ENCODE assay signal across 8 cellular contexts in the genomic region with DNA sequence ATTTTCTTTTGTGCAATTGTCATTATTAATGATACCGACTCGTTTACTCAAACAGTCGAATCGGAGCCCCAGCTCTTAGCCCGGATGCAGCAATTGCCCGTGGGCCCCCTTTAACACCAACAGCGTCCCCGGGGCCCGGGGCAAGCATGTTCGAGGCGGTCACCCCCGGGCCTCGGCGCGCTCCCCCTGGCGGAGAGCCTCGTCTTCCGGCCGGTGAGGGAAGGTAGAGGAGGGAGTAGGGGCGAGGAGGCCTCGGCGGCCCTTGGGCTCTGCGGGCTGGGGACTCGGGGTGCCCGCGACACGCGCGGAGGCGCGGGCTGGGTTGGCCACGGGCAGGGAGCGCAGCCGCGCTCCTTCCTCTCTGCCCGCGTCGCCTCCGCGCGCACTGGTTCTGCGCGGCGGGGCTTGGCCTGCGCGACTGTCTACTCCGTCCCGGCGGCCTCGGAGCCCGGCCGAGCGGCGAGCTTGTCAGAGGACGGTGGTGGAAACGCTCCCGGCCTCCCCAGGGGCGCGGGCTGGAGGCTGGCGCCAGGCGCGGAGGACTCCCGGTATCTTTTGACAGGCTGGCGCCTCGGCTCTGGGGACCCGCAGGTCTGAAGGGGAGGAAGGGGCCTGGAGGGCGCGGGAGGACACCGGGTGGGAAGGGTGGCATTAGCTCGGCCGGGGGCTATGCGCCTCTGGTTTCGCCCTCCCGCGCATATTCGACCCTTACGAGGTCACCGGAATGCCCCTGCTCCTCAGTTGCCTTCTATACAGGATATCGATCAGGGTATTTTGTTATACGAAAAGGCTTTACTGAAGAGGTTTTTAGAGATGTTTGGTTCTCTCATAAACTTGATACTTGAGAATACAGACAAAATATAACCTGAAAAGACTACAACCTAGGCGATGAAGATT. TPM values are rescaled to one million over a fixed set of nuclear protein-coding genes. Genes with fewer than 3 reads are reported as not detected.
DNase-seq lines count a peak whose midpoint lies in the region; ATAC-seq and TF ChIP-seq lines count a peak whose summit lies in the region.

No MANE protein-coding gene starts in this region.

- peak overlapping the region; percentile 59 to 73 for H3K9ac ChIP-seq in duodenal mucosa (ENCODE audit: low read depth in 1 of 2, low read length in 2 of 2)

- H3K4me1 ChIP-seq in duodenal mucosa (ENCODE audit: control insufficient read depth in 1 of 2, insufficient read depth in 2 of 2, low read length in 2 of 2) (peaks cover 0 to 8% of the 10 kb centered on the region in 2 donors), lung (ENCODE audit: control insufficient read depth in 2 of 2, insufficient read depth in 2 of 2, low read length in 2 of 2) (peaks cover 2 to 12% of the 10 kb centered on the region in 2 donors)

- ATAC-seq in GM18907 (IDR thresholded peaks at IDR 0.05; ENCODE audit: unreplicated experiment) (peak; percentile 83), HG03135 (IDR thresholded peaks at IDR 0.05; ENCODE audit: unreplicated experiment) (peak; percentile 75), lung (ENCODE audit: insufficient read depth, low FRiP score) (peak; percentile 88)

- H3K36me3 ChIP-seq in duodenal mucosa (ENCODE audit: control insufficient read depth in 1 of 2, insufficient read depth in 2 of 2, low read length in 2 of 2) (no peaks in the 10 kb centered on the region), lung (ENCODE audit: control insufficient read depth in 2 of 2, insufficient read depth in 2 of 2, low read length in 2 of 2) (peaks cover 0 to 4% of the 10 kb centered on the region in 2 donors)

- no peaks in the 10 kb centered on the region for H3K9me3 ChIP-seq in duodenal mucosa (ENCODE audit: control insufficient read depth in 1 of 2, low read length in 2 of 2)
- H3K9me3 ChIP-seq in lung (ENCODE audit: control insufficient read depth in 2 of 2, insufficient read depth in 1 of 2, low read length in 1 of 2): no peaks in the 10 kb centered on the region

- peak overlapping the region; percentile 94 for H3K4me3 ChIP-seq in AG10803 (ENCODE audit: low read length)
- peak overlapping the region; percentile 87 for H3K4me3 ChIP-seq in duodenal mucosa (ENCODE audit: low read depth in 1 of 2, low read length in 2 of 2)
- H3K4me3 ChIP-seq in lung: peak overlapping the region; percentile 58

- no peaks in the 10 kb centered on the region for H3K27me3 ChIP-seq in duodenal mucosa (ENCODE audit: control insufficient read depth in 1 of 2, insufficient read depth in 2 of 2, low read length in 2 of 2)
- no peaks in the 10 kb centered on the region for H3K27me3 ChIP-seq in lung (ENCODE audit: control insufficient read depth, insufficient read depth)

- H3K27ac ChIP-seq in duodenal mucosa (ENCODE audit: low read depth, low read length) (peak overlapping the region; percentile 73), lung (ENCODE audit: low read depth in 1 of 2, low read length in 1 of 2) (peak overlapping the region; percentile 82 to 93)

- peak; percentile 78 for DNase-seq in AG10803 (ENCODE audit: low read depth)
- DNase-seq in NCI-H510A (lab: John Stamatoyannopoulos, UW): peak; percentile 37
- peak; percentile 85 to 88 for DNase-seq in activated CD4-positive, alpha-beta T cell treated with anti-CD3 and anti-CD28 coated beads, Interleukin-2, amount 50 U/mL, for 48 hours
- DNase-seq in lung (ENCODE audit: low spot score): peak; percentile 84
- DNase-seq in stimulated activated CD4-positive, alpha-beta T cell treated with anti-CD3 and anti-CD28 coated beads, TNF-alpha, amount 100 ng/mL, for 4 hours (ENCODE audit: low read depth in 3 of 3): peak; percentile 55 to 68 (median 65)

- TF ChIP-seq CTCF in AG10803 (conservative IDR thresholded peaks at IDR 0.05; ENCODE audit: low read length): peak; percentile 56
- peak; percentile 40 for TF ChIP-seq CTCF in lung (IDR thresholded peaks at IDR 0.05; ENCODE audit: control extremely low read depth, extremely low read depth)

- 2% methylated on average over 54 to 81 of the region's 81 CpGs for WGBS in lung, 2 donors

RNA-seq across cellular contexts. Expression of a gene that starts 1.5 kb away (rescaled TPM):
- 10 to 100 TPM; 14.8 to 38.4 TPM for total RNA-seq in lung
- polyA plus RNA-seq in lung: 10 to 100 TPM in 1 of 2 donors, 1 to 10 TPM in 1; 5.5 to 11.5 TPM

RNA-seq across cellular contexts. Expression of a gene that starts 1.6 kb away (rescaled TPM):
- total RNA-seq in lung: 10 to 100 TPM in 1 of 2 donors, 1 to 10 TPM in 1; 4.6 to 13.9 TPM
- 1 to 10 TPM; 1.4 to 4.5 TPM for polyA plus RNA-seq in lung

RNA-seq across cellular contexts. Expression of a gene that starts 26.8 kb away (rescaled TPM):
- 10 to 100 TPM in 1 of 2 donors, 1 to 10 TPM in 1; 5.1 to 10.2 TPM for total RNA-seq in lung
- polyA plus RNA-seq in lung: 10 to 100 TPM in 1 of 2 donors, 1 to 10 TPM in 1; 6.9 to 12.4 TPM

RNA-seq across cellular contexts. Expression of a gene that starts 45.4 kb away (rescaled TPM):
- 10 to 100 TPM; 36.9 to 81.4 TPM for total RNA-seq in lung
- polyA plus RNA-seq in lung: 10 to 100 TPM; 23.0 to 79.2 TPM

Comparison
In these comparisons a context has a peak if more than half of its experiments do, and no peak if none do; other contexts are left out.
1. Peak in every context shown above with its lines: DNase-seq, ATAC-seq, H3K4me3 ChIP-seq and H3K27ac ChIP-seq.